In the genomic region with DNA sequence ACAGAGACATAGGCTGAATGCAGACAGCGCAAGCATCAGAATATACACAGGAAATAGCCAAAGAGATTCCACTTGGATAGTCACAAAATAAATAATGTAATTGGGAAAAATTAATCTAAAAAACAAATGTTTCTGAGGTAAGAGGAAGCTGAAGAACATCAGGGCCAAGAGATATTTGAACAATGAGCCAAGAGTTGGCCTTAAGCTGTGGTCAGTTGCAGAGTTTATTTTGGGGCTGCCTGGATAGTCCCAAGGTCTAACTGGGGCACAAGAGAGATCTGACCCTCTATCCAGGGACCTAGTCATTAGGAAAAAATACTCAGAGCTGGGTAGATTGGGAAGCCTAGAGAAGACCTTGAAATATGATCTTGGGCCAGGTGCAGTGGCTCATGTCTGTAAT, we compare ENCODE assay signal across 10 cellular contexts. TPM values are rescaled to one million over a fixed set of nuclear protein-coding genes. Genes with fewer than 3 reads are reported as not detected.
"Had no signal": no experiment of that assay in that cellular context is flagged by ENCODE, and none has a peak within 500 bp of the region (broad histone marks: within the 10 kb centered on the region; RNA-seq: fewer than 3 reads in every experiment).

No MANE protein-coding gene starts in this region.

- H3K36me3 Mint-ChIP-seq: IgD-negative memory B cell had no signal

- H3K9me3 ChIP-seq: HAP-1 had no signal

- DNase-seq: GOT3, H7, HFFc6 had no signal

- H3K9me3 Mint-ChIP-seq: HFFc6 had no signal

- H3K36me3 ChIP-seq: HAP-1 had no signal

- H3K27ac Mint-ChIP-seq: HFFc6, IgD-negative memory B cell had no signal

- ATAC-seq: HepG2 had no signal

- H3K4me1 ChIP-seq: HAP-1 had no signal

- H3K4me3 Mint-ChIP-seq: HFFc6, IgD-negative memory B cell had no signal

- H3K4me3 ChIP-seq: GM23248, HAP-1 had no signal

- H3K27ac ChIP-seq: GM23248, HL-60 had no signal

- H3K9ac ChIP-seq: GM23248 had no signal

- H2AFZ ChIP-seq: GM23248 had no signal

RNA-seq across cellular contexts. Expression of gene FGF16, which starts 31.3 kb away (rescaled TPM):
- total RNA-seq: H4, HepG2, HFFc6, HT1080 had no signal
- polyA plus RNA-seq: GM23248, HepG2, IgD-negative memory B cell had no signal
